Comparison of ENCODE assay signal across 1 cellular context in the genomic region with DNA sequence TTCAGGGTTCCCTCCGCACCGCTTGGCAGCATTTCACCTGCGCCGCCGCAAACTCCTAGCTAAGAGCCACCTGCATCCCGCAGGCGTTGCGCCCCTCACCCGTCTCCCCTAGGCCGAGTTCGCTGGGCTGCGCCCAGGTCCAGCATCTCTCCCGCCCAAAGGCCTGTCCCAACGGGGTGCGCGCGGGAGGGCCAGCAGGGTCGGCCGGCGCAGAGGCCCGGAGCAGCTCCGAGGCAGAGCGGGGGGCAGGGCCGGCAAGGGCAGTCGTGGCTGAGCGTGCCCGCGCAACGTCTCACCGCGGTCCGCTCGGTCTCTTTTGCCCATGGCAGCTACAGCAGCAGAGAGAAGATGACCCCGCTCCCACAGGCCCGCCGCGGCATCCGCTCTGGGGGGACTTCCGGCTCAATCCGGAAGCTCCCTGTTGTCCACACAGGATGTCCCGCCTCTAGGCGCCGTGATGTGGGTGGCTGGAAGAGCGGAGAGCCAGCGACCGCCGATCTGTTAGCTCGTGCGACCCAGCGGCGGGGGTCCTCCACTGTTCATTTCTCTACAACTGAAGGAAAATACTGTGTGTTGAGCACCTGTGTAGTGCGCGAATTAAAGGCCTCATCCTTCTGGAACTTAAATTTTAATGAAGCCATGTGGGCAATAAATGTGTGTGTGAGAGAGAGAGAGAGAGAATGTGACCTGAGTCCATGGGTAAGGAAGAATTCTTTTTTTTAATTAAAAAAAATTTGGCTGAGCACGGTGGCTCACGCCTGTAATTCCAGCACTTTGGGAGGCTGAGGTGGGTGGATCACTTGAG.
A peak's percentile ranks its signal among the peaks of the same experiment; 100 is the strongest.
TF ChIP-seq lines count a peak whose summit lies in the region.

A gene (minus strand): TSS at position 387 of the 805 bp plus-strand sequence. CDS start 63 bp downstream, at position 324.

TF ChIP-seq in K562, 482 proteins besides CTCF, POLR2A, EP300 and RAD21 (continued from another document and continues in another):
- TF ChIP-seq, protein P1, sequence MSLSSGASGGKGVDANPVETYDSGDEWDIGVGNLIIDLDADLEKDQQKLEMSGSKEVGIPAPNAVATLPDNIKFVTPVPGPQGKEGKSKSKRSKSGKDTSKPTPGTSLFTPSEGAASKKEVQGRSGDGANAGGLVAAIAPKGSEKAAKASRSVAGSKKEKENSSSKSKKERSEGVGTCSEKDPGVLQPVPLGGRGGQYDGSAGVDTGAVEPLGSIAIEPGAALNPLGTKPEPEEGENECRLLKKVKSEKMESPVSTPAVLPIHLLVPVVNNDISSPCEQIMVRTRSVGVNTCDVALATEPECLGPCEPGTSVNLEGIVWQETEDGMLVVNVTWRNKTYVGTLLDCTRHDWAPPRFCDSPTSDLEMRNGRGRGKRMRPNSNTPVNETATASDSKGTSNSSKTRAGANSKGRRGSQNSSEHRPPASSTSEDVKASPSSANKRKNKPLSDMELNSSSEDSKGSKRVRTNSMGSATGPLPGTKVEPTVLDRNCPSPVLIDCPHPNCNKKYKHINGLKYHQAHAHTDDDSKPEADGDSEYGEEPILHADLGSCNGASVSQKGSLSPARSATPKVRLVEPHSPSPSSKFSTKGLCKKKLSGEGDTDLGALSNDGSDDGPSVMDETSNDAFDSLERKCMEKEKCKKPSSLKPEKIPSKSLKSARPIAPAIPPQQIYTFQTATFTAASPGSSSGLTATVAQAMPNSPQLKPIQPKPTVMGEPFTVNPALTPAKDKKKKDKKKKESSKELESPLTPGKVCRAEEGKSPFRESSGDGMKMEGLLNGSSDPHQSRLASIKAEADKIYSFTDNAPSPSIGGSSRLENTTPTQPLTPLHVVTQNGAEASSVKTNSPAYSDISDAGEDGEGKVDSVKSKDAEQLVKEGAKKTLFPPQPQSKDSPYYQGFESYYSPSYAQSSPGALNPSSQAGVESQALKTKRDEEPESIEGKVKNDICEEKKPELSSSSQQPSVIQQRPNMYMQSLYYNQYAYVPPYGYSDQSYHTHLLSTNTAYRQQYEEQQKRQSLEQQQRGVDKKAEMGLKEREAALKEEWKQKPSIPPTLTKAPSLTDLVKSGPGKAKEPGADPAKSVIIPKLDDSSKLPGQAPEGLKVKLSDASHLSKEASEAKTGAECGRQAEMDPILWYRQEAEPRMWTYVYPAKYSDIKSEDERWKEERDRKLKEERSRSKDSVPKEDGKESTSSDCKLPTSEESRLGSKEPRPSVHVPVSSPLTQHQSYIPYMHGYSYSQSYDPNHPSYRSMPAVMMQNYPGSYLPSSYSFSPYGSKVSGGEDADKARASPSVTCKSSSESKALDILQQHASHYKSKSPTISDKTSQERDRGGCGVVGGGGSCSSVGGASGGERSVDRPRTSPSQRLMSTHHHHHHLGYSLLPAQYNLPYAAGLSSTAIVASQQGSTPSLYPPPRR (CRISPR knock-in tag; IDR thresholded peaks at IDR 0.05; ENCODE audit: borderline replicate concordance): no peak
- TF ChIP-seq PTBP1 (IDR thresholded peaks at IDR 0.05; ENCODE audit: low read depth, low read length) (no peak), TOE1 (IDR thresholded peaks at IDR 0.05; ENCODE audit: borderline replicate concordance) (no peak; the same call in 1 of the 2 replicates), TOE1 (CRISPR knock-in tag; IDR thresholded peaks at IDR 0.05; ENCODE audit: borderline replicate concordance, low read depth) (no peak), BDP1 (IDR thresholded peaks at IDR 0.05; ENCODE audit: insufficient read depth, insufficient read length) (no peak), MEIS2 (IDR thresholded peaks at IDR 0.05; ENCODE audit: partially characterized antibody) (no peak), POLR2B (IDR thresholded peaks at IDR 0.05; ENCODE audit: low read depth, partially characterized antibody) (peak; percentile 91), ZNF384 (IDR thresholded peaks at IDR 0.05; ENCODE audit: low read depth, low read length) (no peak), HNRNPUL1 (IDR thresholded peaks at IDR 0.05; ENCODE audit: low read length) (no peak), U2AF1 (optimal IDR thresholded peaks at IDR 0.05; ENCODE audit: low read depth, low read length) (no peak), NONO (IDR thresholded peaks at IDR 0.05; ENCODE audit: low read depth in 2 of 2, low read length in 1 of 2) (no peak; a peak in 1 of 4 replicates), GTF2E2 (tag; IDR thresholded peaks at IDR 0.05) (peak; percentile 68; the same call in 1 of the 2 replicates), ZKSCAN1 (IDR thresholded peaks at IDR 0.05; ENCODE audit: low read depth, low read length) (no peak), KLF10 (CRISPR knock-in tag; IDR thresholded peaks at IDR 0.05) (no peak), NR2C1 (IDR thresholded peaks at IDR 0.05) (no peak), NR2C1 (tag; IDR thresholded peaks at IDR 0.05) (no peak), ZNF717 (CRISPR knock-in tag; IDR thresholded peaks at IDR 0.05) (no peak), ZNF644 (tag; IDR thresholded peaks at IDR 0.05; ENCODE audit: low read depth) (no peak), STAG1 (CRISPR knock-in tag; IDR thresholded peaks at IDR 0.05; ENCODE audit: borderline replicate concordance) (no peak), ZKSCAN3 (CRISPR knock-in tag; IDR thresholded peaks at IDR 0.05) (no peak), ERF (CRISPR knock-in tag; IDR thresholded peaks at IDR 0.05) (0 out of 2 replicates have a peak, but pooled peaks have one; percentile 50), FOS (IDR thresholded peaks at IDR 0.05; ENCODE audit: extremely low read depth, insufficient read length) (no peak), POLR2G (IDR thresholded peaks at IDR 0.05; ENCODE audit: low read depth, low read length) (peak; percentile 93), ZNF143 (CRISPR knock-in tag; IDR thresholded peaks at IDR 0.05) (no peak), HNRNPLL (IDR thresholded peaks at IDR 0.05; ENCODE audit: low read depth, low read length, poor library complexity, severe bottlenecking) (no peak), ZNF764 (CRISPR knock-in tag; IDR thresholded peaks at IDR 0.05; ENCODE audit: low read depth) (no peak), SNIP1 (IDR thresholded peaks at IDR 0.05; ENCODE audit: low read depth) (no peak), SAP30 (IDR thresholded peaks at IDR 0.05; ENCODE audit: borderline replicate concordance, insufficient read depth, low read depth, low read length, poor library complexity, severe bottlenecking) (no peak), RFX5 (IDR thresholded peaks at IDR 0.05; ENCODE audit: low read depth, low read length) (no peak), RBBP5 (IDR thresholded peaks at IDR 0.05; ENCODE audit: borderline replicate concordance, insufficient read depth, low read length, poor library complexity, severe bottlenecking) (peak; percentile 99), POLR2AphosphoS2 (IDR thresholded peaks at IDR 0.05; ENCODE audit: low read length) (no peak), ZNF778 (CRISPR knock-in tag; IDR thresholded peaks at IDR 0.05) (no peak), ZNF551 (CRISPR knock-in tag; IDR thresholded peaks at IDR 0.05) (no peak), L3MBTL2 (IDR thresholded peaks at IDR 0.05) (peak; percentile 62; the same call in 1 of the 2 replicates), ZNF263 (CRISPR knock-in tag; IDR thresholded peaks at IDR 0.05; ENCODE audit: borderline replicate concordance) (0 out of 2 replicates have a peak, but pooled peaks have one; percentile 31), ADNP (tag; IDR thresholded peaks at IDR 0.05) (no peak), ZBTB1 (CRISPR knock-in tag; IDR thresholded peaks at IDR 0.05; ENCODE audit: borderline replicate concordance, low read depth) (no peak)
- TF ChIP-seq, protein P2, sequence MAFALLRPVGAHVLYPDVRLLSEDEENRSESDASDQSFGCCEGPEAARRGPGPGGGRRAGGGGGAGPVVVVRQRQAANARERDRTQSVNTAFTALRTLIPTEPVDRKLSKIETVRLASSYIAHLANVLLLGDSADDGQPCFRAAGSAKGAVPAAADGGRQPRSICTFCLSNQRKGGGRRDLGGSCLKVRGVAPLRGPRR (CRISPR knock-in tag; IDR thresholded peaks at IDR 0.05): no peak
- TF ChIP-seq, protein P3, sequence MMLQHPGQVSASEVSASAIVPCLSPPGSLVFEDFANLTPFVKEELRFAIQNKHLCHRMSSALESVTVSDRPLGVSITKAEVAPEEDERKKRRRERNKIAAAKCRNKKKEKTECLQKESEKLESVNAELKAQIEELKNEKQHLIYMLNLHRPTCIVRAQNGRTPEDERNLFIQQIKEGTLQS (IDR thresholded peaks at IDR 0.05): no peak
- TF ChIP-seq, protein P3 (CRISPR knock-in tag; conservative IDR thresholded peaks at IDR 0.05): no peak
- TF ChIP-seq, protein P4, sequence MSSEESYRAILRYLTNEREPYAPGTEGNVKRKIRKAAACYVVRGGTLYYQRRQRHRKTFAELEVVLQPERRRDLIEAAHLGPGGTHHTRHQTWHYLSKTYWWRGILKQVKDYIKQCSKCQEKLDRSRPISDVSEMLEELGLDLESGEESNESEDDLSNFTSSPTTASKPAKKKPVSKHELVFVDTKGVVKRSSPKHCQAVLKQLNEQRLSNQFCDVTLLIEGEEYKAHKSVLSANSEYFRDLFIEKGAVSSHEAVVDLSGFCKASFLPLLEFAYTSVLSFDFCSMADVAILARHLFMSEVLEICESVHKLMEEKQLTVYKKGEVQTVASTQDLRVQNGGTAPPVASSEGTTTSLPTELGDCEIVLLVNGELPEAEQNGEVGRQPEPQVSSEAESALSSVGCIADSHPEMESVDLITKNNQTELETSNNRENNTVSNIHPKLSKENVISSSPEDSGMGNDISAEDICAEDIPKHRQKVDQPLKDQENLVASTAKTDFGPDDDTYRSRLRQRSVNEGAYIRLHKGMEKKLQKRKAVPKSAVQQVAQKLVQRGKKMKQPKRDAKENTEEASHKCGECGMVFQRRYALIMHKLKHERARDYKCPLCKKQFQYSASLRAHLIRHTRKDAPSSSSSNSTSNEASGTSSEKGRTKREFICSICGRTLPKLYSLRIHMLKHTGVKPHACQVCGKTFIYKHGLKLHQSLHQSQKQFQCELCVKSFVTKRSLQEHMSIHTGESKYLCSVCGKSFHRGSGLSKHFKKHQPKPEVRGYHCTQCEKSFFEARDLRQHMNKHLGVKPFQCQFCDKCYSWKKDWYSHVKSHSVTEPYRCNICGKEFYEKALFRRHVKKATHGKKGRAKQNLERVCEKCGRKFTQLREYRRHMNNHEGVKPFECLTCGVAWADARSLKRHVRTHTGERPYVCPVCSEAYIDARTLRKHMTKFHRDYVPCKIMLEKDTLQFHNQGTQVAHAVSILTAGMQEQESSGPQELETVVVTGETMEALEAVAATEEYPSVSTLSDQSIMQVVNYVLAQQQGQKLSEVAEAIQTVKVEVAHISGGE (CRISPR knock-in tag; IDR thresholded peaks at IDR 0.05): peak in 1 of 3 experiments; percentile 73; a peak in 2 of 6 replicates
- TF ChIP-seq, protein P5, sequence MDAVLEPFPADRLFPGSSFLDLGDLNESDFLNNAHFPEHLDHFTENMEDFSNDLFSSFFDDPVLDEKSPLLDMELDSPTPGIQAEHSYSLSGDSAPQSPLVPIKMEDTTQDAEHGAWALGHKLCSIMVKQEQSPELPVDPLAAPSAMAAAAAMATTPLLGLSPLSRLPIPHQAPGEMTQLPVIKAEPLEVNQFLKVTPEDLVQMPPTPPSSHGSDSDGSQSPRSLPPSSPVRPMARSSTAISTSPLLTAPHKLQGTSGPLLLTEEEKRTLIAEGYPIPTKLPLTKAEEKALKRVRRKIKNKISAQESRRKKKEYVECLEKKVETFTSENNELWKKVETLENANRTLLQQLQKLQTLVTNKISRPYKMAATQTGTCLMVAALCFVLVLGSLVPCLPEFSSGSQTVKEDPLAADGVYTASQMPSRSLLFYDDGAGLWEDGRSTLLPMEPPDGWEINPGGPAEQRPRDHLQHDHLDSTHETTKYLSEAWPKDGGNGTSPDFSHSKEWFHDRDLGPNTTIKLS (IDR thresholded peaks at IDR 0.05; ENCODE audit: borderline replicate concordance, low read depth): no peak
- TF ChIP-seq, protein P6, sequence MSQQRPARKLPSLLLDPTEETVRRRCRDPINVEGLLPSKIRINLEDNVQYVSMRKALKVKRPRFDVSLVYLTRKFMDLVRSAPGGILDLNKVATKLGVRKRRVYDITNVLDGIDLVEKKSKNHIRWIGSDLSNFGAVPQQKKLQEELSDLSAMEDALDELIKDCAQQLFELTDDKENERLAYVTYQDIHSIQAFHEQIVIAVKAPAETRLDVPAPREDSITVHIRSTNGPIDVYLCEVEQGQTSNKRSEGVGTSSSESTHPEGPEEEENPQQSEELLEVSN (IDR thresholded peaks at IDR 0.05; ENCODE audit: borderline replicate concordance in 1 of 2, extremely low read depth in 1 of 2, insufficient read depth in 1 of 2, insufficient read length in 1 of 2, low read depth in 1 of 2, low read length in 1 of 2, poor library complexity in 1 of 2, severe bottlenecking in 1 of 2): peak; percentile 36 to 38
- TF ChIP-seq, protein P7, sequence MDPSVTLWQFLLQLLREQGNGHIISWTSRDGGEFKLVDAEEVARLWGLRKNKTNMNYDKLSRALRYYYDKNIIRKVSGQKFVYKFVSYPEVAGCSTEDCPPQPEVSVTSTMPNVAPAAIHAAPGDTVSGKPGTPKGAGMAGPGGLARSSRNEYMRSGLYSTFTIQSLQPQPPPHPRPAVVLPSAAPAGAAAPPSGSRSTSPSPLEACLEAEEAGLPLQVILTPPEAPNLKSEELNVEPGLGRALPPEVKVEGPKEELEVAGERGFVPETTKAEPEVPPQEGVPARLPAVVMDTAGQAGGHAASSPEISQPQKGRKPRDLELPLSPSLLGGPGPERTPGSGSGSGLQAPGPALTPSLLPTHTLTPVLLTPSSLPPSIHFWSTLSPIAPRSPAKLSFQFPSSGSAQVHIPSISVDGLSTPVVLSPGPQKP (CRISPR knock-in tag; IDR thresholded peaks at IDR 0.05): no peak
- TF ChIP-seq, protein P8, sequence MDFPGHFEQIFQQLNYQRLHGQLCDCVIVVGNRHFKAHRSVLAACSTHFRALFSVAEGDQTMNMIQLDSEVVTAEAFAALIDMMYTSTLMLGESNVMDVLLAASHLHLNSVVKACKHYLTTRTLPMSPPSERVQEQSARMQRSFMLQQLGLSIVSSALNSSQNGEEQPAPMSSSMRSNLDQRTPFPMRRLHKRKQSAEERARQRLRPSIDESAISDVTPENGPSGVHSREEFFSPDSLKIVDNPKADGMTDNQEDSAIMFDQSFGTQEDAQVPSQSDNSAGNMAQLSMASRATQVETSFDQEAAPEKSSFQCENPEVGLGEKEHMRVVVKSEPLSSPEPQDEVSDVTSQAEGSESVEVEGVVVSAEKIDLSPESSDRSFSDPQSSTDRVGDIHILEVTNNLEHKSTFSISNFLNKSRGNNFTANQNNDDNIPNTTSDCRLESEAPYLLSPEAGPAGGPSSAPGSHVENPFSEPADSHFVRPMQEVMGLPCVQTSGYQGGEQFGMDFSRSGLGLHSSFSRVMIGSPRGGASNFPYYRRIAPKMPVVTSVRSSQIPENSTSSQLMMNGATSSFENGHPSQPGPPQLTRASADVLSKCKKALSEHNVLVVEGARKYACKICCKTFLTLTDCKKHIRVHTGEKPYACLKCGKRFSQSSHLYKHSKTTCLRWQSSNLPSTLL (IDR thresholded peaks at IDR 0.05): no peak
- TF ChIP-seq, protein P9, sequence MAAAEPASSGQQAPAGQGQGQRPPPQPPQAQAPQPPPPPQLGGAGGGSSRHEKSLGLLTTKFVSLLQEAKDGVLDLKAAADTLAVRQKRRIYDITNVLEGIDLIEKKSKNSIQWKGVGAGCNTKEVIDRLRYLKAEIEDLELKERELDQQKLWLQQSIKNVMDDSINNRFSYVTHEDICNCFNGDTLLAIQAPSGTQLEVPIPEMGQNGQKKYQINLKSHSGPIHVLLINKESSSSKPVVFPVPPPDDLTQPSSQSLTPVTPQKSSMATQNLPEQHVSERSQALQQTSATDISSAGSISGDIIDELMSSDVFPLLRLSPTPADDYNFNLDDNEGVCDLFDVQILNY (CRISPR knock-in tag; IDR thresholded peaks at IDR 0.05): no peak
